ENCODE assay signal across 27 cellular contexts in the genomic region with DNA sequence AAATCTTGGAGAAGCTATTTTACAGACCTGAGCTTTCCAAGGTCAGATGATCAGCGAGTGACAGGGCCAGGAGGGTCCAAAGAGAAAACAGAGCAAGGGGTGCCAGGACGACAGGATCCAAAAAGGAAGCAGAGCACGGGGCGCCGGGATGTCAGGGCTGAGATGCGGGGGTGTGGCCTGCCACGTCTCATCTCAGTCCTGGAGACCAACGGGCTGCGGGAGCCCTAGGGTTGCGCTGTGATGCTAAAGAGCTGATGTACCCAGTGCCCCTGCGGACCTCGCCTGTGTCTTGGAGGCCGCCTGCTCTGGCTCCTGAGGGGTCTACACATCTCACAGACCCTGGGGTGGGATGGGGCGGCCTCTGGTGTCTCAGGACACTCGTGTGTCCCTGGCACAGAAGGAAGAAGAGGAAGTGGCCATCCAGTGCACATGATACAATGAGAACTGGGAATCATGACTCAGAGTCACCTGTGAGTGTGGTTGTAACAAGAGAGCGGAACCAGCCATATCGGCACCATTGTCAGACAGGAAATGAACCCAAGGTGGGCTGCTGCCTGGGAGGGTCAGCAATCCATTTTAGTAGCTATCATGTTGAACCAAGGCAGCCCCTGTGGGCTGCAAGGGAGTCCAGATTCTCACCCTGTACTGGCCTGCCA.
DNase-seq lines count a peak whose midpoint lies in the region; ATAC-seq and TF ChIP-seq lines count a peak whose summit lies in the region.
"Had no signal": no experiment of that assay in that cellular context is flagged by ENCODE, and none has a peak within 500 bp of the region (broad histone marks: within the 10 kb centered on the region; RNA-seq: fewer than 3 reads in every experiment).

No MANE protein-coding gene starts in this region.

- H3K27me3 ChIP-seq in tibial artery, result no peaks in the 10 kb centered on the region

- H3K9me3 ChIP-seq in tibial artery, result peaks cover 0 to 6% (median 0%) of the 10 kb centered on the region in 3 donors
- H3K9me3 ChIP-seq: HAP-1 had no signal

- H3K4me1 ChIP-seq in tibial artery, result no peaks in the 10 kb centered on the region
- H3K4me1 ChIP-seq: HAP-1 had no signal

- no peak overlapping the region for H3K4me3 ChIP-seq in tibial artery
- H3K4me3 ChIP-seq: GM12878, GM23338, HAP-1 had no signal

- H3K27ac ChIP-seq in tibial artery, result no peak overlapping the region
- H3K27ac ChIP-seq: KMS-11, RWPE1 had no signal

- DNase-seq in A172 (ENCODE audit: low spot score) (peak; percentile 38), CD1c-positive myeloid dendritic cell (ENCODE audit: extremely low spot score) (peak; percentile 13), M059J (ENCODE audit: low read depth) (peak; percentile 36), kidney tubule cell (ENCODE audit: low spot score) (peak; percentile 29), tibial artery (no peak), dermis blood vessel endothelial cell (no peak)
- DNase-seq: CD4-positive, CD25-positive, alpha-beta regulatory T cell; COR-L47; EL; GDM1; HFFc6; NCI-H1092; NCI-H1417 treated with DMSO at 0.1 percent for 48 hours; NCI-H187; NCI-H2171 treated with DMSO at 0.1 percent for 48 hours; NCI-H446; NCI-H524 treated with DMSO at 0.1 percent for 48 hours; NCI-H82; SHP77; T-cell had no signal

- TF ChIP-seq CTCF in tibial artery (IDR thresholded peaks at IDR 0.05), result no peak

- no peaks in the 10 kb centered on the region for H3K36me3 ChIP-seq in tibial artery
- H3K36me3 ChIP-seq: HAP-1 had no signal

- ATAC-seq in HG02981 (IDR thresholded peaks at IDR 0.05; ENCODE audit: unreplicated experiment), result no peak
- ATAC-seq: GM12878, GM23338, Panc1, T-cell had no signal

- intact Hi-C loops in tibial artery (cut with DNase I; ENCODE audit: low total_unique reads), result no loop called here

Comparison
In these comparisons a context has a peak if more than half of its experiments do, and no peak if none do; other contexts are left out.
1. DNase-seq: peak in A172 (single experiment), CD1c-positive myeloid dendritic cell (single experiment), M059J (single experiment) and kidney tubule cell (single experiment); none in tibial artery (0 of 2) and dermis blood vessel endothelial cell (single experiment).